ENCODE assay signal across 1 cellular context in genomic region chr12:72141381-72141780, GRCh38.
TF ChIP-seq lines count a peak whose summit lies in the region.

No MANE protein-coding gene starts in this region.

TF ChIP-seq in GM23338, 12 proteins besides CTCF, POLR2A, EP300 and RAD21 (continued from another document):
- no peak for TF ChIP-seq ZNF462 (CRISPR knock-in tag; IDR thresholded peaks at IDR 0.05)
- TF ChIP-seq STAT1 (IDR thresholded peaks at IDR 0.05; ENCODE audit: unreplicated experiment), result no peak
- no peak for TF ChIP-seq JUNB (IDR thresholded peaks at IDR 0.05; ENCODE audit: unreplicated experiment)
